Comparison of ENCODE assay signal across 2 cellular contexts in the genomic region with DNA sequence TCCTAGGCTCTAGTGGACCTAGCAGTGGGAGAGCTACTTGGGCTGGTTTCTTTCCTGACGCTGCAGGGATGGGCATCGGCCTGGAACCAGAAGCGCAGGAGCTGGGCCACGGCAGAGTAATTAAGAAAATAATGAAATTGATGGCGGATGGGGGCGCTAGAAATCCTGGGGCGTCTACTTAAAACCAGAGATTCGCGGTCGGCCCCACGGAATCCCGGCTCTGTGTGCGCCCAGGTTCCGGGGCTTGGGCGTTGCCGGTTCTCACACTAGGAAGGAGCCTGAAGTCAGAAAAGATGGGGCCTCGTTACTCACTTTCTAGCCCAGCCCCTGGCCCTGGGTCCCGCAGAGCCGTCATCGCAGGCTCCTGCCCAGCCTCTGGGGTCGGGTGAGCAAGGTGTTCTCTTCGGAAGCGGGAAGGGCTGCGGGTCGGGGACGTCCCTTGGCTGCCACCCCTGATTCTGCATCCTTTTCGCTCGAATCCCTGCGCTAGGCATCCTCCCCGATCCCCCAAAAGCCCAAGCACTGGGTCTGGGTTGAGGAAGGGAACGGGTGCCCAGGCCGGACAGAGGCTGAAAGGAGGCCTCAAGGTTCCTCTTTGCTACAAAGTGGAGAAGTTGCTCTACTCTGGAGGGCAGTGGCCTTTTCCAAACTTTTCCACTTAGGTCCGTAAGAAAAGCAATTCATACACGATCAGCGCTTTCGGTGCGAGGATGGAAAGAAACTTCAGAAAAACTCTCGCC.
TF ChIP-seq lines count a peak whose summit lies in the region.

No MANE protein-coding gene starts in this region.

TF ChIP-seq in GM12891, 5 proteins besides CTCF, POLR2A, EP300 and RAD21:
- no peak for TF ChIP-seq POU2F2 (IDR thresholded peaks at IDR 0.05; ENCODE audit: low read depth, low read length)
- TF ChIP-seq TAF1 (IDR thresholded peaks at IDR 0.05; ENCODE audit: low read depth, low read length): no peak
- no peak for TF ChIP-seq POLR2AphosphoS5 (IDR thresholded peaks at IDR 0.05; ENCODE audit: low read depth, low read length)
- TF ChIP-seq PAX5 (IDR thresholded peaks at IDR 0.05; ENCODE audit: insufficient read depth, low read length, severe bottlenecking): no peak
- TF ChIP-seq SPI1 (IDR thresholded peaks at IDR 0.05; ENCODE audit: low read depth, low read length): no peak
TF ChIP-seq in GM12891: peak in this region for 0.

TF ChIP-seq in HepG2, 621 proteins besides CTCF, POLR2A, EP300 and RAD21:
- TF ChIP-seq, protein P1, sequence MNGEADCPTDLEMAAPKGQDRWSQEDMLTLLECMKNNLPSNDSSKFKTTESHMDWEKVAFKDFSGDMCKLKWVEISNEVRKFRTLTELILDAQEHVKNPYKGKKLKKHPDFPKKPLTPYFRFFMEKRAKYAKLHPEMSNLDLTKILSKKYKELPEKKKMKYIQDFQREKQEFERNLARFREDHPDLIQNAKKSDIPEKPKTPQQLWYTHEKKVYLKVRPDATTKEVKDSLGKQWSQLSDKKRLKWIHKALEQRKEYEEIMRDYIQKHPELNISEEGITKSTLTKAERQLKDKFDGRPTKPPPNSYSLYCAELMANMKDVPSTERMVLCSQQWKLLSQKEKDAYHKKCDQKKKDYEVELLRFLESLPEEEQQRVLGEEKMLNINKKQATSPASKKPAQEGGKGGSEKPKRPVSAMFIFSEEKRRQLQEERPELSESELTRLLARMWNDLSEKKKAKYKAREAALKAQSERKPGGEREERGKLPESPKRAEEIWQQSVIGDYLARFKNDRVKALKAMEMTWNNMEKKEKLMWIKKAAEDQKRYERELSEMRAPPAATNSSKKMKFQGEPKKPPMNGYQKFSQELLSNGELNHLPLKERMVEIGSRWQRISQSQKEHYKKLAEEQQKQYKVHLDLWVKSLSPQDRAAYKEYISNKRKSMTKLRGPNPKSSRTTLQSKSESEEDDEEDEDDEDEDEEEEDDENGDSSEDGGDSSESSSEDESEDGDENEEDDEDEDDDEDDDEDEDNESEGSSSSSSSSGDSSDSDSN (CRISPR knock-in tag; IDR thresholded peaks at IDR 0.05): no peak
- no peak for TF ChIP-seq ZNF720 (CRISPR knock-in tag; IDR thresholded peaks at IDR 0.05)
- TF ChIP-seq, protein P2, sequence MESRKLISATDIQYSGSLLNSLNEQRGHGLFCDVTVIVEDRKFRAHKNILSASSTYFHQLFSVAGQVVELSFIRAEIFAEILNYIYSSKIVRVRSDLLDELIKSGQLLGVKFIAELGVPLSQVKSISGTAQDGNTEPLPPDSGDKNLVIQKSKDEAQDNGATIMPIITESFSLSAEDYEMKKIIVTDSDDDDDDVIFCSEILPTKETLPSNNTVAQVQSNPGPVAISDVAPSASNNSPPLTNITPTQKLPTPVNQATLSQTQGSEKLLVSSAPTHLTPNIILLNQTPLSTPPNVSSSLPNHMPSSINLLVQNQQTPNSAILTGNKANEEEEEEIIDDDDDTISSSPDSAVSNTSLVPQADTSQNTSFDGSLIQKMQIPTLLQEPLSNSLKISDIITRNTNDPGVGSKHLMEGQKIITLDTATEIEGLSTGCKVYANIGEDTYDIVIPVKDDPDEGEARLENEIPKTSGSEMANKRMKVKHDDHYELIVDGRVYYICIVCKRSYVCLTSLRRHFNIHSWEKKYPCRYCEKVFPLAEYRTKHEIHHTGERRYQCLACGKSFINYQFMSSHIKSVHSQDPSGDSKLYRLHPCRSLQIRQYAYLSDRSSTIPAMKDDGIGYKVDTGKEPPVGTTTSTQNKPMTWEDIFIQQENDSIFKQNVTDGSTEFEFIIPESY (CRISPR knock-in tag; IDR thresholded peaks at IDR 0.05): no peak
- no peak for TF ChIP-seq ZNF230 (CRISPR knock-in tag; IDR thresholded peaks at IDR 0.05)
- no peak for TF ChIP-seq CHD2 (IDR thresholded peaks at IDR 0.05; ENCODE audit: low read depth, low read length)
- TF ChIP-seq TBX3 (IDR thresholded peaks at IDR 0.05; ENCODE audit: borderline replicate concordance): no peak
- no peak for TF ChIP-seq ZMYM2 (CRISPR knock-in tag; IDR thresholded peaks at IDR 0.05)
- no peak for TF ChIP-seq ZSCAN30 (CRISPR knock-in tag; IDR thresholded peaks at IDR 0.05)
- TF ChIP-seq, protein P3, sequence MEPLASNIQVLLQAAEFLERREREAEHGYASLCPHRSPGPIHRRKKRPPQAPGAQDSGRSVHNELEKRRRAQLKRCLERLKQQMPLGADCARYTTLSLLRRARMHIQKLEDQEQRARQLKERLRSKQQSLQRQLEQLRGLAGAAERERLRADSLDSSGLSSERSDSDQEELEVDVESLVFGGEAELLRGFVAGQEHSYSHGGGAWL (CRISPR knock-in tag; IDR thresholded peaks at IDR 0.05): no peak
- TF ChIP-seq NFKBIZ (CRISPR knock-in tag; IDR thresholded peaks at IDR 0.05): no peak
- TF ChIP-seq ZC3H4 (CRISPR knock-in tag; IDR thresholded peaks at IDR 0.05; ENCODE audit: borderline replicate concordance): no peak
- no peak for TF ChIP-seq NFYC (CRISPR knock-in tag; IDR thresholded peaks at IDR 0.05)
- no peak for TF ChIP-seq ZNF274 (CRISPR knock-in tag; IDR thresholded peaks at IDR 0.05)
- no peak for TF ChIP-seq ZNF205 (CRISPR knock-in tag; IDR thresholded peaks at IDR 0.05)
